ENCODE assay signal across 1 cellular context in genomic region chr4:111792592-111792991, GRCh38.
TF ChIP-seq lines count a peak whose summit lies in the region.

No MANE protein-coding gene starts in this region.

TF ChIP-seq in HEK293, 187 proteins besides CTCF, POLR2A, EP300 and RAD21 (continued from another document):
- TF ChIP-seq PRDM1 (tag by site-specific recombination; IDR thresholded peaks at IDR 0.05) (no peak), ZNF548 (tag by site-specific recombination; IDR thresholded peaks at IDR 0.05) (no peak), BCL11A (tag by site-specific recombination; IDR thresholded peaks at IDR 0.05; ENCODE audit: low read depth) (no peak)
